Comparison of ENCODE assay signal across 8 cellular contexts in the genomic region with DNA sequence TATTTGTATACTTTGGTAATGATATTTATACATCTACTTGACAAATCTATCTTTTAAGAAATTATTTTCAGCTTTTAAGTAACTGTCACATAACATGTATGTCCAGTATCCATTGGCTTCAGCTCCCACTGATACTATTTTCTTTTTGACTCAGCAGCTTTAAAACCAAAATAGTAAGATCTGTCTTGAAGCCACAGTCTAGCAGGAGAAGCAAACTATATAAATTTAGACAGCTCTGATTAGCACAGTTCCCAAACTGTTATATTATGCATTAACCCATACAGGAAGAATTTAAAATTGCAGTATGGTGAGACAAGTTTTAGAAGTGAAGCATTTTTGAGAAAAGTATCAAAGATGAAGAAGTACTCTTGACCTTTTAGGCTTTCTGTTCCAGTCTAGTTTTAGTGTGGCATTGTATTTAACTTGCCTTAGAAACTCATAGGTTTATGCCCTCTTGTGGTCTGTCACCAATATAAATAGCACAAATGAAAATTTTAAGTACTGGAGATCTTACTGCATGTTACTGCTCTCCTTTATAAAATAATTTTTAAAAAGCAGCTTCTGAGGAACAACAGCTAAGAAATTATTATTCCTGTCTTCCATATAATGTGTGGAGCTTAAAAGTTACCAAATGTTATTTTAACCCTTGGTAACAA. TPM values are rescaled to one million over a fixed set of nuclear protein-coding genes. Genes with fewer than 3 reads are reported as not detected.
A peak's percentile ranks its signal among the peaks of the same experiment; 100 is the strongest.
DNase-seq lines count a peak whose midpoint lies in the region; TF ChIP-seq lines count a peak whose summit lies in the region.

No MANE protein-coding gene starts in this region.

- intact Hi-C loops in esophagus muscularis mucosa (cut with DNase I) = no loop called here

- H3K27me3 ChIP-seq in esophagus muscularis mucosa = no peaks in the 10 kb centered on the region

- no peak for TF ChIP-seq POLR2A in esophagus muscularis mucosa (IDR thresholded peaks at IDR 0.05; ENCODE audit: low read depth)

- no peak for TF ChIP-seq EP300 in esophagus muscularis mucosa (IDR thresholded peaks at IDR 0.05)

- no peaks in the 10 kb centered on the region for H3K9me3 ChIP-seq in esophagus muscularis mucosa

- no peak overlapping the region for H3K27ac ChIP-seq in 22Rv1
- no peak overlapping the region for H3K27ac ChIP-seq in esophagus muscularis mucosa (replicated peaks in 1 of 4)

- DNase-seq in GF-D8 (lab: John Stamatoyannopoulos, UW) = peak; percentile 29
- peak; percentile 54 for DNase-seq in NCI-H2227 treated with DMSO at 0.1 percent for 48 hours (lab: John Stamatoyannopoulos, UW)
- no peak for DNase-seq in esophagus muscularis mucosa (ENCODE audit: extremely low spot score)
- no peak for DNase-seq in C1 segment of cervical spinal cord (lab: John Stamatoyannopoulos, UW)
- no peak for DNase-seq in NCI-H524 (lab: John Stamatoyannopoulos, UW)
- no peak for DNase-seq in GOT3 (lab: John Stamatoyannopoulos, UW)
- DNase-seq in HuH-7.5 (ENCODE audit: low spot score) = no peak

- TF ChIP-seq CTCF in 22Rv1 (IDR thresholded peaks at IDR 0.05) (peak; percentile 41), esophagus muscularis mucosa (IDR thresholded peaks at IDR 0.05) (peak in 2 of 3 experiments; percentile 8 to 14)

- no peak overlapping the region for H3K4me3 ChIP-seq in esophagus muscularis mucosa

- H3K36me3 ChIP-seq in esophagus muscularis mucosa = no peaks in the 10 kb centered on the region

- H3K4me1 ChIP-seq in esophagus muscularis mucosa = peaks cover 34 to 61% (median 51%) of the 10 kb centered on the region in 4 donors

RNA-seq across cellular contexts. Expression of gene URI1, which starts 24.7 kb away (rescaled TPM):
- 10 to 100 TPM; 56.4 to 67.8 (median 59.8) TPM for total RNA-seq in esophagus muscularis mucosa

Comparison
In these comparisons a context has a peak if more than half of its experiments do, and no peak if none do; other contexts are left out.
1. DNase-seq: peak in GF-D8 (single experiment) and NCI-H2227 treated with DMSO at 0.1 percent for 48 hours (single experiment); none in esophagus muscularis mucosa (single experiment), C1 segment of cervical spinal cord (0 of 14), NCI-H524 (0 of 2), GOT3 (single experiment) and HuH-7.5 (single experiment).